9 cellular contexts compared by ENCODE assay signal in the genomic region with DNA sequence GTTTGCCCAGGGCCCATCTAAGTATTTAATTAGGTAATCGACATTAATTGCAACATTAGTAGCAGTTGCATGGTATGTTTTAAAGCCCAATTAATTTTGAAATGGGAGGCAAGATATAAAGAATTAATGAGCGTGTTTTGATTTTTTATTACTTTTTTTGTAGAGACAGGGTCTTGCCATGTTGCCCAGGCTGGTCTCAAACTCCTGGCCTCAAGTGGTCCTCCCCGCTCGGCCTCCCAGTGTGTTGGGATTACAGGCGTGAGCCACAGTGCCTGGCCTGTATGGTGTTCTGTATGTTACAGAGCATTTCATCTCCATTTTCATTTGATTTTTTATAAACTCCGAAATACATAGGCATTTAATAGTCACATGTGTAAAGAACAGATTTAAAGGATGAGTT. TPM values are rescaled to one million over a fixed set of nuclear protein-coding genes. Genes with fewer than 3 reads are reported as not detected.
DNase-seq lines count a peak whose midpoint lies in the region; ATAC-seq and TF ChIP-seq lines count a peak whose summit lies in the region.
"Had no signal": no experiment of that assay in that cellular context is flagged by ENCODE, and none has a peak within 500 bp of the region (broad histone marks: within the 10 kb centered on the region; RNA-seq: fewer than 3 reads in every experiment).

No MANE protein-coding gene starts in this region.

- peak overlapping the region; percentile 91 for H3K4me3 Mint-ChIP-seq in dendritic cell treated with granulocyte-macrophage colony-stimulating factor and Interleukin-4, amounts not matched to agents 40 ng/mL and 50 ng/mL, for 4 days
- H3K4me3 Mint-ChIP-seq in naive thymus-derived CD8-positive, alpha-beta T cell, result peak overlapping the region; percentile 80 to 98 (median 92)

- peak overlapping the region; percentile 51 for H3K27ac ChIP-seq in Karpas-422 (ENCODE audit: low read length)

- peaks cover 34% of the 10 kb centered on the region for H3K36me3 Mint-ChIP-seq in dendritic cell treated with granulocyte-macrophage colony-stimulating factor and Interleukin-4, amounts not matched to agents 40 ng/mL and 50 ng/mL, for 4 days (ENCODE audit: low read depth)
- H3K36me3 Mint-ChIP-seq in naive thymus-derived CD8-positive, alpha-beta T cell, result peaks cover 4 to 23% (median 14%) of the 10 kb centered on the region in 3 donors

- H3K79me2 ChIP-seq in Karpas-422 (ENCODE audit: low read length), result peaks cover 50% of the 10 kb centered on the region

- peaks cover 9% of the 10 kb centered on the region for H3K9me3 Mint-ChIP-seq in dendritic cell treated with granulocyte-macrophage colony-stimulating factor and Interleukin-4, amounts not matched to agents 40 ng/mL and 50 ng/mL, for 4 days
- peaks cover 0 to 19% (median 9%) of the 10 kb centered on the region in 9 donors for H3K9me3 Mint-ChIP-seq in naive thymus-derived CD8-positive, alpha-beta T cell

- H3K4me1 Mint-ChIP-seq in dendritic cell treated with granulocyte-macrophage colony-stimulating factor and Interleukin-4, amounts not matched to agents 40 ng/mL and 50 ng/mL, for 4 days (ENCODE audit: low read depth), result peaks cover 59% of the 10 kb centered on the region
- peaks cover 17 to 49% (median 48%) of the 10 kb centered on the region in 4 donors for H3K4me1 Mint-ChIP-seq in naive thymus-derived CD8-positive, alpha-beta T cell

- DNase-seq in AG10803 (ENCODE audit: low read depth) (no peak), Karpas-422 (no peak), SW 1271 (lab: John Stamatoyannopoulos, UW) (no peak), GM19238 (ENCODE audit: insufficient read length, low spot score) (no peak), NCI-H1417 treated with DMSO at 0.1 percent for 48 hours (lab: John Stamatoyannopoulos, UW) (no peak)
- peak in 1 of 10 donors; percentile 1 for DNase-seq in naive thymus-derived CD8-positive, alpha-beta T cell
- DNase-seq: NCI-H2029 had no signal

- peak overlapping the region; percentile 100 for H3K4me3 ChIP-seq in AG10803 (ENCODE audit: low read length)
- H3K4me3 ChIP-seq in Karpas-422 (ENCODE audit: low read length), result peak overlapping the region; percentile 96

- peaks cover 3% of the 10 kb centered on the region; the same call in 1 of the 2 replicates for H3K27me3 ChIP-seq in Karpas-422 (ENCODE audit: low read length)

- H3K4me1 ChIP-seq in Karpas-422 (ENCODE audit: low read length), result peaks cover 22% of the 10 kb centered on the region

- no peak for ATAC-seq in naive thymus-derived CD8-positive, alpha-beta T cell
- no peak for ATAC-seq in HG03469 (IDR thresholded peaks at IDR 0.05; ENCODE audit: unreplicated experiment)

- no peak for TF ChIP-seq CTCF in AG10803 (conservative IDR thresholded peaks at IDR 0.05; ENCODE audit: low read length)

- H3K9me2 ChIP-seq in Karpas-422 (replicated peaks; ENCODE audit: insufficient read depth, low read length), result no peaks in the 10 kb centered on the region

- peaks cover 23% of the 10 kb centered on the region for H3K36me3 ChIP-seq in Karpas-422 (ENCODE audit: insufficient read depth, low read length)

- intact Hi-C loops in dendritic cell treated with granulocyte-macrophage colony-stimulating factor and Interleukin-4, amounts not matched to agents 40 ng/mL and 50 ng/mL, for 4 days (cut with micrococcal nuclease), result loop anchor here (5.0 to 10.0 kb wide), 2 partner anchors 93 to 280 kb away; a partner anchor contains a TSS

- H3K27me3 Mint-ChIP-seq in dendritic cell treated with granulocyte-macrophage colony-stimulating factor and Interleukin-4, amounts not matched to agents 40 ng/mL and 50 ng/mL, for 4 days, result no peaks in the 10 kb centered on the region
- no peaks in the 10 kb centered on the region for H3K27me3 Mint-ChIP-seq in naive thymus-derived CD8-positive, alpha-beta T cell

- peak overlapping the region; percentile 98 for H3K27ac Mint-ChIP-seq in dendritic cell treated with granulocyte-macrophage colony-stimulating factor and Interleukin-4, amounts not matched to agents 40 ng/mL and 50 ng/mL, for 4 days
- H3K27ac Mint-ChIP-seq in naive thymus-derived CD8-positive, alpha-beta T cell, result peak overlapping the region; percentile 90 to 98 (median 94)

- H3K9me3 ChIP-seq in Karpas-422 (ENCODE audit: low read length), result peaks cover 10% of the 10 kb centered on the region

- no peaks in the 10 kb centered on the region for H4K20me1 ChIP-seq in Karpas-422 (ENCODE audit: insufficient read depth, low read depth, low read length)

- no peak overlapping the region for H2AFZ ChIP-seq in Karpas-422 (ENCODE audit: low read length)

- POLR2A ChIA-PET in naive thymus-derived CD8-positive, alpha-beta T cell (lab: Charles Lee), result interaction anchor here (0.9 to 1.0 kb wide), 2 partner anchors 674 to 755 kb away, joined by 3 read pairs; a partner anchor contains a TSS

- H3K9ac ChIP-seq in Karpas-422 (ENCODE audit: low read length), result peak overlapping the region; percentile 92

- peak overlapping the region; percentile 92 for H3K4me2 ChIP-seq in Karpas-422 (ENCODE audit: low read depth, low read length, poor library complexity, severe bottlenecking)

RNA-seq across cellular contexts. Expression of a gene that starts 0.9 kb away (rescaled TPM):
- total RNA-seq in Karpas-422 (2014; rRNA removed; shearing (Covaris generic); ENCODE audit: low replicate concordance), result 34.3 and 50.6 TPM in 2 replicates
- 10 to 100 TPM; 20.6 to 22.4 TPM for total RNA-seq in naive thymus-derived CD8-positive, alpha-beta T cell
- polyA plus RNA-seq in naive thymus-derived CD8-positive, alpha-beta T cell, result 10 to 100 TPM; 14.0 to 20.7 (median 15.9) TPM

RNA-seq across cellular contexts. Expression of a gene that starts 46.5 kb away (rescaled TPM):
- not detected in 2 replicates for total RNA-seq in Karpas-422 (2014; rRNA removed; shearing (Covaris generic); ENCODE audit: low replicate concordance)
- 10 to 100 TPM; 17.7 to 19.6 TPM for total RNA-seq in naive thymus-derived CD8-positive, alpha-beta T cell
- polyA plus RNA-seq in naive thymus-derived CD8-positive, alpha-beta T cell, result 10 to 100 TPM; 18.8 to 38.3 (median 27.4) TPM

Comparison
In these comparisons a context has a peak if more than half of its experiments do, and no peak if none do; other contexts are left out.
1. RNA of a gene that starts 46.5 kb away (total RNA-seq): 17.7 to 19.6 TPM in naive thymus-derived CD8-positive, alpha-beta T cell; not detected in Karpas-422; every median in the first group is over 10 times any median in the second.